ENCODE assay signal across 9 cellular contexts in genomic region chr11:8910662-8911039, GRCh38. TPM values are rescaled to one million over a fixed set of nuclear protein-coding genes. Genes with fewer than 3 reads are reported as not detected.
A peak's percentile ranks its signal among the peaks of the same experiment; 100 is the strongest.
DNase-seq lines count a peak whose midpoint lies in the region; ATAC-seq, FAIRE-seq and TF ChIP-seq lines count a peak whose summit lies in the region.
"Had no signal": no experiment of that assay in that cellular context is flagged by ENCODE, and none has a peak within 500 bp of the region (broad histone marks: within the 10 kb centered on the region; RNA-seq: fewer than 3 reads in every experiment).

No MANE protein-coding gene starts in this region.

- DNase-seq in GM18507 (ENCODE audit: extremely low spot score, insufficient read length, low read depth): no peak
- DNase-seq in activated naive CD8-positive, alpha-beta T cell treated with anti-CD3 and anti-CD28 coated beads, Interleukin-2, amount 50 U/mL, for 24 hours: no peak
- no peak for DNase-seq in left lobe of liver (ENCODE audit: low spot score)
- DNase-seq in tibial nerve (ENCODE audit: low spot score in 2 of 2): peak in 1 of 2 donors; percentile 11
- no peak for DNase-seq in KBM-7
- no peak for DNase-seq in A172 (ENCODE audit: low spot score)
- no peak for DNase-seq in activated effector memory CD4-positive, alpha-beta T cell treated with Interleukin-2 at 50 U/mL for 16 hours

- peak overlapping the region; percentile 66 to 90 (median 78) for H3K4me3 ChIP-seq in tibial nerve

- H3K4me3 Mint-ChIP-seq in activated naive CD8-positive, alpha-beta T cell treated with anti-CD3 and anti-CD28 coated beads, Interleukin-2, amount 50 U/mL, for 24 hours: peak overlapping the region; percentile 90

- H3K27ac ChIP-seq in tibial nerve: peak overlapping the region in 3 of 4 donors; percentile 88 to 93 (median 92)

- H3K27me3 ChIP-seq in tibial nerve: no peaks in the 10 kb centered on the region

- no peak for TF ChIP-seq EP300 in tibial nerve (IDR thresholded peaks at IDR 0.05)

- in situ Hi-C loops in KBM-7 (cut with MboI; ENCODE audit: low pct_unique_long_range_greater_than_20kb, low sequenced_read_pairs): no loop called here

- no peaks in the 10 kb centered on the region for H3K27me3 Mint-ChIP-seq in activated naive CD8-positive, alpha-beta T cell treated with anti-CD3 and anti-CD28 coated beads, Interleukin-2, amount 50 U/mL, for 24 hours

- H3K27ac Mint-ChIP-seq in activated naive CD8-positive, alpha-beta T cell treated with anti-CD3 and anti-CD28 coated beads, Interleukin-2, amount 50 U/mL, for 24 hours: no peak overlapping the region

- ATAC-seq in HG03066 (IDR thresholded peaks at IDR 0.05; ENCODE audit: low read depth, unreplicated experiment) (peak; percentile 14), left lobe of liver (peak; percentile 15)
- ATAC-seq in activated naive CD8-positive, alpha-beta T cell treated with anti-CD3 and anti-CD28 coated beads, Interleukin-2, amount 50 U/mL, for 24 hours: peak; percentile 10

- H3K4me1 ChIP-seq in tibial nerve: peaks cover 0 to 61% (median 18%) of the 10 kb centered on the region in 4 donors

- H3K9me3 Mint-ChIP-seq in activated naive CD8-positive, alpha-beta T cell treated with anti-CD3 and anti-CD28 coated beads, Interleukin-2, amount 50 U/mL, for 24 hours: no peaks in the 10 kb centered on the region

- H3K36me3 Mint-ChIP-seq in activated naive CD8-positive, alpha-beta T cell treated with anti-CD3 and anti-CD28 coated beads, Interleukin-2, amount 50 U/mL, for 24 hours (ENCODE audit: low read depth): peaks cover 21% of the 10 kb centered on the region

- H3K4me1 Mint-ChIP-seq in activated naive CD8-positive, alpha-beta T cell treated with anti-CD3 and anti-CD28 coated beads, Interleukin-2, amount 50 U/mL, for 24 hours: peaks cover 65% of the 10 kb centered on the region

- TF ChIP-seq CTCF in tibial nerve (IDR thresholded peaks at IDR 0.05): no peak

- FAIRE-seq in GM18507 (lab: Jason Lieb, UNC): peak; percentile 24

- H3K9me3 ChIP-seq in tibial nerve: no peaks in the 10 kb centered on the region

- no peak for TF ChIP-seq POLR2A in tibial nerve (IDR thresholded peaks at IDR 0.05)

- 0% methylated on average over 6 to 12 of the region's 22 CpGs for WGBS in tibial nerve, 2 donors

- peaks cover 0 to 6% (median 0%) of the 10 kb centered on the region in 3 donors for H3K36me3 ChIP-seq in tibial nerve

RNA-seq across cellular contexts. Expression of gene AKIP1, which starts 0.3 kb away (rescaled TPM):
- total RNA-seq in left lobe of liver: 11.7 TPM
- total RNA-seq in tibial nerve: 10 to 100 TPM; 17.7 to 31.4 (median 22.5) TPM
- total RNA-seq in A172 (2014; rRNA removed; shearing (Covaris generic)): 126 and 130 TPM in 2 replicates

RNA-seq across cellular contexts. Expression of gene C11orf16, which starts 22.1 kb away (rescaled TPM):
- total RNA-seq in left lobe of liver: not detected
- total RNA-seq in tibial nerve: not detected
- total RNA-seq in A172 (2014; rRNA removed; shearing (Covaris generic)): 0.31 TPM in 1 of 2 replicates, not detected in the other
- total RNA-seq: M059J had no signal

RNA-seq across cellular contexts. Expression of gene ASCL3, which starts 32.2 kb away (rescaled TPM):
- total RNA-seq in left lobe of liver (not detected), tibial nerve (not detected)
- not detected in 2 replicates for total RNA-seq in A172 (2014; rRNA removed; shearing (Covaris generic))
- total RNA-seq: M059J had no signal

RNA-seq across cellular contexts. Expression of gene TMEM9B, which starts 53.6 kb away (rescaled TPM):
- 13.8 TPM for total RNA-seq in left lobe of liver
- total RNA-seq in tibial nerve: 10 to 100 TPM; 48.0 to 57.0 (median 50.1) TPM
- total RNA-seq in A172 (2014; rRNA removed; shearing (Covaris generic)): 61.6 and 66.5 TPM in 2 replicates
